16 cellular contexts compared by ENCODE assay signal in the genomic region with DNA sequence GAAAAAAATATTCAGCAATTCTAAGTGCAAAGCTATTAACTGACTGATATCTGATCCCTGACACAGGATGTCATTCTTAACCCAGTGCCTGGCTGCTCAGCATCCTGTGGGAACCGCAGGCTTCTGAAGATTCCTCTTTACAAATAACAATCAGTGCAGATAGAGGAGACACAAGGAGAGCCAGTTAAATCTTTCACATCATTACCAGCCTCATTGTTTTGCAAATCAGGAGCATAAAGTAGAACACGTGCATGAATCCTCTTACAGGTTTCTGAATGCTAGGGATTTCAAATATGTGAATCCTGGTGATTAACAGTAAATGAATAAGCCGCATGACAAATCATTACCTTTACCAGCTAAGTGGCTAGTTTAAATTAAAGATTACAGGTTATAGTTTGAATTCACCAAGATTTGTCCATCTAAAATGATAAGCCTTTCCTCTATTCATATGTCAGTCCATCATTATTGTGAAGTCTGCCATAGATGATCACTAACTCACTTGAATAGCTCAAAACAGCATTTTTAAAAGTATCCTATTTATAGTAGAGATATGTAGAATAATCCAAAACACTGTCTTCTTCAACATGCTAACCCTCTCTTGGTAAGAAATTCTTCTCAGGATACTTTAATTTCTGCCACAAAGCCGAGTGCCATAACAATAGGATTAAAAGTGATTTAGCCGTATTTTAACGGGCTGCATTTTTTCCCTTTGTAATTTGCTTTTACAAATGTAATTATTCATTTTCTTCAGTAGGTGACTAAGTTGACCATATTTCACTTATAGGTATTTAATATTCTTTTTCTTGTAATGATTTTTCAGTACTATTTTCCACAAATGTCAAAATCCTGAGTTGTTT.
A peak's percentile ranks its signal among the peaks of the same experiment; 100 is the strongest.
DNase-seq lines count a peak whose midpoint lies in the region; ATAC-seq, FAIRE-seq and TF ChIP-seq lines count a peak whose summit lies in the region.
"Had no signal": no experiment of that assay in that cellular context is flagged by ENCODE, and none has a peak within 500 bp of the region (broad histone marks: within the 10 kb centered on the region; RNA-seq: fewer than 3 reads in every experiment).

No MANE protein-coding gene starts in this region.

- H3K27me3 ChIP-seq in endodermal cell (ENCODE audit: control insufficient read depth, insufficient read depth, low read length, poor library complexity, severe bottlenecking): no peaks in the 10 kb centered on the region
- H3K27me3 ChIP-seq: BLaER1, right atrium auricular region, stomach had no signal

- WGBS in endodermal cell (ENCODE audit: insufficient coverage in 1 of 2, insufficient read length in 1 of 2), 2 experiments: 0 to 22% methylated on average over 1 to 6 of the region's 6 CpGs

- peak overlapping the region; percentile 79 for H3K27ac Mint-ChIP-seq in endodermal cell
- H3K27ac Mint-ChIP-seq: activated T-cell treated with anti-CD3 and anti-CD28 coated beads, Interleukin-2, amount 50 U/mL, for 72 hours had no signal

- TF ChIP-seq CTCF in endodermal cell (conservative IDR thresholded peaks at IDR 0.05): no peak
- no peak for TF ChIP-seq CTCF in GM10248 (IDR thresholded peaks at IDR 0.05; ENCODE audit: control extremely low read depth, extremely low read depth, low read depth, missing control alignments)

- H3K9me3 ChIP-seq in endodermal cell (ENCODE audit: control insufficient read depth, low read length): no peaks in the 10 kb centered on the region
- H3K9me3 ChIP-seq: BLaER1, right atrium auricular region, stomach had no signal

- peaks cover 19% of the 10 kb centered on the region for H3K4me1 ChIP-seq in endodermal cell (ENCODE audit: control insufficient read depth, insufficient read depth, low read length)
- H3K4me1 ChIP-seq: BLaER1 had no signal

- H3K4me3 Mint-ChIP-seq in endodermal cell: no peak overlapping the region
- H3K4me3 Mint-ChIP-seq: activated T-cell treated with anti-CD3 and anti-CD28 coated beads, Interleukin-2, amount 50 U/mL, for 72 hours had no signal

- H3K27me3 Mint-ChIP-seq in endodermal cell (ENCODE audit: insufficient read depth): no peaks in the 10 kb centered on the region

- peak overlapping the region; percentile 42 for H3K4me3 ChIP-seq in endodermal cell (ENCODE audit: low read length)
- H3K4me3 ChIP-seq: BLaER1, right atrium auricular region, SK-N-MC, stomach had no signal

- H3K36me3 Mint-ChIP-seq in endodermal cell (ENCODE audit: low read depth): no peaks in the 10 kb centered on the region

- CTCF ChIA-PET in GM10248 (lab: Yijun Ruan, JAX): no interaction called here

- H3K4me1 Mint-ChIP-seq in endodermal cell: peaks cover 40% of the 10 kb centered on the region

- no peak for FAIRE-seq in GM12892 (lab: Jason Lieb, UNC)

- ATAC-seq in GM19467 (IDR thresholded peaks at IDR 0.05; ENCODE audit: unreplicated experiment) (no peak), HG03139 (IDR thresholded peaks at IDR 0.05; ENCODE audit: unreplicated experiment) (no peak)
- ATAC-seq: activated T-cell treated with anti-CD3 and anti-CD28 coated beads, Interleukin-2, amount 50 U/mL, for 72 hours had no signal

- H3K36me3 ChIP-seq in endodermal cell (ENCODE audit: control insufficient read depth, insufficient read depth, low read length): no peaks in the 10 kb centered on the region
- H3K36me3 ChIP-seq: BLaER1, right atrium auricular region, stomach had no signal

- no peaks in the 10 kb centered on the region for H3K9me3 Mint-ChIP-seq in endodermal cell

- POLR2A ChIA-PET in GM10248 (lab: Yijun Ruan, JAX): no interaction called here

- no peak for TF ChIP-seq POLR2A in GM12892 (IDR thresholded peaks at IDR 0.05; ENCODE audit: low read depth, low read length)

- DNase-seq in Daoy (ENCODE audit: low read depth) (peak; percentile 6), NCI-H2171 (lab: John Stamatoyannopoulos, UW) (peak; percentile 19), endodermal cell (peak; percentile 87), myocyte (ENCODE audit: low read depth) (peak; percentile 82), GM12892 (ENCODE audit: insufficient read length) (no peak), GM10248 (ENCODE audit: extremely low spot score) (no peak)
- DNase-seq: activated CD4-positive, CD25-positive, alpha-beta regulatory T cell treated with anti-CD3 and anti-CD28 coated beads, Interleukin-2, amount 50 U/mL, for 72 hours; activated T-cell treated with anti-CD3 and anti-CD28 coated beads, Interleukin-2, amount 50 U/mL, for 72 hours; midbrain; stomach had no signal

- H3K9ac ChIP-seq in endodermal cell (ENCODE audit: extremely low read depth, low read length, poor library complexity, severe bottlenecking): no peak overlapping the region
- H3K9ac ChIP-seq: BLaER1 had no signal

- H3K27ac ChIP-seq in endodermal cell (ENCODE audit: low read depth, low read length): peak overlapping the region; percentile 45
- H3K27ac ChIP-seq: BLaER1, HL-60, right atrium auricular region, SK-N-MC, stomach had no signal

Comparison
In these comparisons a context has a peak if more than half of its experiments do, and no peak if none do; other contexts are left out.
1. DNase-seq: peak in Daoy (single experiment), NCI-H2171 (single experiment), endodermal cell (single experiment) and myocyte (single experiment); none in GM12892 (single experiment) and GM10248 (single experiment).